ENCODE assay signal across 33 cellular contexts in the genomic region with DNA sequence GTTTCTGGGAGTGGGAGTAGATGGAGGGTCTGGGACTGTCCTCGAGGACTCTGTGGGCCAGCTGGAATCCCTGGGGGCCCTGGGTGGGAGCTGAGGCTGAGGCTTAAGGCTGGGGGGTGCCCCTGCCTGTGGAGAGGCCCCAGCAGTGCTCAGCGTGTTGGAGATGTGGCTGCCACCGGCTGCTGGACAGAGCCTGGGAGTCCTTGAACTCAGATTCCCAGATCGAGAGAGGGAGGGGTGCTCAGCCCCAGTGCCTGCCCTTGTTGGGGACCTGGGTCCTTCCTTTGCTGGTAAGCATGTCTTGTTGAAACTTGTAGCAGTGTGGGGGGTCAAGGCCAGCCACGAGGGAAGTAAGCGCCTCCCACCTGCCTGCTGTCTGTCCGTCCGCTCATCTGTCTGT. TPM values are rescaled to one million over a fixed set of nuclear protein-coding genes. Genes with fewer than 3 reads are reported as not detected.
A peak's percentile ranks its signal among the peaks of the same experiment; 100 is the strongest.
DNase-seq lines count a peak whose midpoint lies in the region; ATAC-seq, FAIRE-seq and TF ChIP-seq lines count a peak whose summit lies in the region.
"Had no signal": no experiment of that assay in that cellular context is flagged by ENCODE, and none has a peak within 500 bp of the region (broad histone marks: within the 10 kb centered on the region; RNA-seq: fewer than 3 reads in every experiment).

No MANE protein-coding gene starts in this region.

- H3K18ac ChIP-seq in H9 (ENCODE audit: insufficient read length, low read depth, low read length) = no peak overlapping the region

- H4K91ac ChIP-seq in H9 (ENCODE audit: insufficient read length, low read depth, low read length) = no peak overlapping the region

- H3K4me3 ChIP-seq in body of pancreas = no peak overlapping the region
- peak overlapping the region in 1 of 2 donors; percentile 20 for H3K4me3 ChIP-seq in mucosa of rectum (ENCODE audit: low read length in 2 of 2)
- H3K4me3 ChIP-seq in skeletal muscle tissue (ENCODE audit: low read length in 3 of 3) = no peak overlapping the region
- H3K4me3 ChIP-seq in stomach = no peak overlapping the region
- H3K4me3 ChIP-seq: left lung, ovary, upper lobe of left lung had no signal

- H3K14ac ChIP-seq in H9 (ENCODE audit: insufficient read depth, low read length) = no peak overlapping the region; the same call in 1 of the 2 replicates

- H3K4me1 ChIP-seq in H9 (ENCODE audit: insufficient read depth, low read length) (no peaks in the 10 kb centered on the region), body of pancreas (peaks cover 100% of the 10 kb centered on the region), mucosa of rectum (ENCODE audit: control insufficient read depth in 2 of 2, insufficient read depth in 2 of 2, low read length in 2 of 2) (peaks cover 91 to 94% of the 10 kb centered on the region in 2 donors), skeletal muscle tissue (ENCODE audit: control insufficient read depth in 3 of 3, insufficient read depth in 3 of 3, low read length in 3 of 3) (peaks cover 98 to 100% (median 100%) of the 10 kb centered on the region in 3 donors), stomach (peaks cover 92 to 100% (median 99%) of the 10 kb centered on the region in 4 donors)

- H2AFZ ChIP-seq in H9 (ENCODE audit: low read length) = no peak overlapping the region

- H2BK12ac ChIP-seq in H9 (ENCODE audit: insufficient read length, low read depth, low read length) = no peak overlapping the region

- H3T11ph ChIP-seq in H9 (ENCODE audit: low read length) = no peak overlapping the region

- H2BK5ac ChIP-seq in H9 (ENCODE audit: insufficient read length, low read length) = no peak overlapping the region

- TF ChIP-seq POLR2A in body of pancreas (IDR thresholded peaks at IDR 0.05) (no peak), GM12891 (IDR thresholded peaks at IDR 0.05; ENCODE audit: low read depth, low read length) (no peak), stomach (IDR thresholded peaks at IDR 0.05) (no peak)

- H3K4me1 Mint-ChIP-seq in H9 = peaks cover 9 to 14% of the 10 kb centered on the region in 2 experiments

- no peak overlapping the region for H2BK20ac ChIP-seq in H9 (ENCODE audit: low read depth, low read length, poor library complexity, severe bottlenecking)

- no peak for TF ChIP-seq CTCF in H9 (conservative IDR thresholded peaks at IDR 0.05)
- no peak for TF ChIP-seq CTCF in body of pancreas (IDR thresholded peaks at IDR 0.05)
- TF ChIP-seq CTCF in stomach (IDR thresholded peaks at IDR 0.05) = no peak
- TF ChIP-seq CTCF in D721Med (IDR thresholded peaks at IDR 0.05; ENCODE audit: insufficient read depth, missing control alignments) = no peak

- no peak for TF ChIP-seq EP300 in stomach (IDR thresholded peaks at IDR 0.05)

- no peaks in the 10 kb centered on the region for H3K27me3 ChIP-seq in H9 (ENCODE audit: insufficient read depth, low read length)
- no peaks in the 10 kb centered on the region for H3K27me3 ChIP-seq in body of pancreas
- H3K27me3 ChIP-seq in mucosa of rectum (ENCODE audit: control insufficient read depth in 2 of 2, insufficient read depth in 2 of 2, low read length in 2 of 2) = no peaks in the 10 kb centered on the region
- no peaks in the 10 kb centered on the region for H3K27me3 ChIP-seq in skeletal muscle tissue (ENCODE audit: control insufficient read depth in 3 of 3, insufficient read depth in 3 of 3, low read length in 3 of 3)
- H3K27me3 ChIP-seq in stomach = no peaks in the 10 kb centered on the region
- H3K27me3 ChIP-seq: left lung, ovary, upper lobe of left lung had no signal

- H3K9me3 ChIP-seq in H9 (ENCODE audit: control insufficient read depth, low read depth, low read length) (no peaks in the 10 kb centered on the region), body of pancreas (no peaks in the 10 kb centered on the region), mucosa of rectum (ENCODE audit: control insufficient read depth in 2 of 2, low read length in 2 of 2) (no peaks in the 10 kb centered on the region), skeletal muscle tissue (ENCODE audit: control insufficient read depth in 3 of 3, low read length in 3 of 3) (no peaks in the 10 kb centered on the region), stomach (no peaks in the 10 kb centered on the region)
- H3K9me3 ChIP-seq: left lung, ovary, upper lobe of left lung had no signal

- H3K27ac Mint-ChIP-seq in H9 = peak overlapping the region; percentile 14 to 83 (median 57); a peak in 2 of 7 replicates
- H3K27ac Mint-ChIP-seq: activated T-helper 2 cell treated with anti-CD3 and anti-CD28 coated beads, Interferon-gamma antibody, Interleukin-2, Interleukin-4, amounts not matched to agents 10 μg/mL and 5 μg/mL and 100 μg/mL, durations not matched to agents 14 hours and 24 hours and 36 hours; B cell; mesothelial cell of epicardium had no signal

- ATAC-seq in body of pancreas = no peak
- ATAC-seq: left lung; naive thymus-derived CD8-positive, alpha-beta T cell had no signal

- H2AK5ac ChIP-seq in H9 (ENCODE audit: insufficient read length, low read length) = no peak overlapping the region

- H3K36me3 Mint-ChIP-seq in H9 (ENCODE audit: insufficient read depth in 1 of 3, low read depth in 3 of 3) = no peaks in the 10 kb centered on the region
- H3K36me3 Mint-ChIP-seq: CD8-positive, alpha-beta memory T cell; mesothelial cell of epicardium; naive thymus-derived CD8-positive, alpha-beta T cell had no signal

- no peaks in the 10 kb centered on the region for H3K23me2 ChIP-seq in H9 (ENCODE audit: insufficient read length, low read depth, low read length, poor library complexity, severe bottlenecking)

- no peak overlapping the region for H3K27ac ChIP-seq in H9 (ENCODE audit: insufficient read length, low read depth, low read length)
- peak overlapping the region in 3 of 4 donors; percentile 17 to 90 (median 70) for H3K27ac ChIP-seq in body of pancreas
- H3K27ac ChIP-seq in mucosa of rectum (ENCODE audit: low read depth in 2 of 2, low read length in 2 of 2) = peak overlapping the region; percentile 87 to 97
- H3K27ac ChIP-seq in skeletal muscle tissue (ENCODE audit: low read depth, low read length) = peak overlapping the region; percentile 37
- no peak overlapping the region for H3K27ac ChIP-seq in stomach
- H3K27ac ChIP-seq: KMS-11, left lung, upper lobe of left lung, VCaP had no signal

- intact Hi-C loops in body of pancreas (cut with DNase I) = no loop called here
- intact Hi-C loops in stomach (cut with DNase I; ENCODE audit: low total_unique reads) = loop anchor here (10.0 kb wide), 2 partner anchors 98 to 162 kb away; no protein-coding TSS in a partner anchor

- no peak overlapping the region for H3K4me2 ChIP-seq in H9 (ENCODE audit: insufficient read depth, insufficient read length, low read length)
- H3K4me2 ChIP-seq: KMS-11 had no signal

- H3K4ac ChIP-seq in H9 (ENCODE audit: low read depth, low read length) = no peak overlapping the region

- H3K79me1 ChIP-seq in H9 (ENCODE audit: insufficient read depth, low read depth, low read length, poor library complexity, severe bottlenecking) = peaks cover under 1% of the 10 kb centered on the region

- no peak overlapping the region for H3K9ac ChIP-seq in H9 (ENCODE audit: extremely low read depth, insufficient read length, low read length)
- peak overlapping the region; percentile 38 to 54 for H3K9ac ChIP-seq in mucosa of rectum (ENCODE audit: low read depth in 1 of 2, low read length in 2 of 2)
- H3K9ac ChIP-seq in skeletal muscle tissue (ENCODE audit: low read depth in 1 of 3, low read length in 3 of 3) = peak overlapping the region; percentile 10 to 81 (median 32)
- H3K9ac ChIP-seq: KMS-11 had no signal

- H3K79me2 ChIP-seq in H9 (ENCODE audit: insufficient read depth, low read length) = peaks cover 5% of the 10 kb centered on the region; the same call in 1 of the 2 replicates

- no peak overlapping the region for H3K4me3 Mint-ChIP-seq in H9
- H3K4me3 Mint-ChIP-seq: B cell; CD8-positive, alpha-beta memory T cell; mesothelial cell of epicardium; naive thymus-derived CD8-positive, alpha-beta T cell had no signal

- no peak overlapping the region for H2BK120ac ChIP-seq in H9 (ENCODE audit: low read depth, low read length, poor library complexity, severe bottlenecking)

- H4K5ac ChIP-seq in H9 (ENCODE audit: insufficient read length, low read depth, low read length) = no peak overlapping the region

- H2BK15ac ChIP-seq in H9 (ENCODE audit: low read depth, low read length) = no peak overlapping the region

- no peak overlapping the region for H3K23ac ChIP-seq in H9 (ENCODE audit: insufficient read length, low read depth, low read length)

- no peaks in the 10 kb centered on the region for H3K9me3 Mint-ChIP-seq in H9
- H3K9me3 Mint-ChIP-seq: activated T-helper 2 cell treated with anti-CD3 and anti-CD28 coated beads, Interferon-gamma antibody, Interleukin-2, Interleukin-4, amounts not matched to agents 10 μg/mL and 5 μg/mL and 100 μg/mL, durations not matched to agents 14 hours and 24 hours and 36 hours; CD8-positive, alpha-beta memory T cell; mesothelial cell of epicardium; naive thymus-derived CD8-positive, alpha-beta T cell had no signal

- WGBS in H9 (ENCODE audit: extremely low coverage, insufficient read length, low lambda C conversion rate) = no CpG with 5 or more reads among the region's 8 CpGs
- 78 to 79% methylated on average over 4 to 8 of the region's 8 CpGs for WGBS in body of pancreas, 2 donors
- 77 to 86% (median 83%) methylated on average over 7 to 8 of the region's 8 CpGs for WGBS in stomach, 5 donors

- no peak overlapping the region for H3K56ac ChIP-seq in H9 (ENCODE audit: insufficient read length, low read depth, low read length)

- no peaks in the 10 kb centered on the region for H4K20me1 ChIP-seq in H9 (ENCODE audit: control insufficient read depth, insufficient read depth, insufficient read length)

- DNase-seq in H9 (no peak), body of pancreas (no peak), GM12891 (ENCODE audit: insufficient read length, low spot score) (no peak), SIG-M5 treated with dmso at 0.1 percent for 504 hours (lab: John Stamatoyannopoulos, UW; ENCODE audit: unreplicated experiment) (no peak), stomach (no peak), D721Med (ENCODE audit: insufficient read length, low spot score) (no peak)
- DNase-seq: ACHN; activated CD4-positive, alpha-beta T cell treated with anti-CD3 and anti-CD28 coated beads for 4 hours; activated naive CD4-positive, alpha-beta T cell treated with anti-CD3 and anti-CD28 coated beads, Interleukin-2, amount 50 U/mL, for 16 hours; amniotic stem cell; CD8-positive, alpha-beta memory T cell; effector CD8-positive, alpha-beta T cell; EL; glutamatergic neuron; islet precursor cell; left lung; MM.1S; naive thymus-derived CD8-positive, alpha-beta T cell; NCI-H2029; NCI-H526 treated with DMSO at 0.1 percent for 48 hours; ovary; SHP77 treated with DMSO at 0.1 percent for 48 hours; stimulated activated CD4-positive, alpha-beta T cell treated with anti-CD3 and anti-CD28 coated beads, Interleukin-12 subunit alpha, Interleukin-12 subunit beta, amount 100 ng/mL, for 4 hours; stimulated activated CD4-positive, alpha-beta T cell treated with anti-CD3 and anti-CD28 coated beads, Interleukin-2, amount 100 ng/mL, for 48 hours had no signal

- H3K27me3 Mint-ChIP-seq in H9 (ENCODE audit: low read depth) = no peaks in the 10 kb centered on the region
- H3K27me3 Mint-ChIP-seq: B cell; naive thymus-derived CD8-positive, alpha-beta T cell had no signal

- no peak overlapping the region for H4K8ac ChIP-seq in H9 (replicated peaks; ENCODE audit: insufficient read length, low read depth, low read length)

- no peak for FAIRE-seq in GM12891 (lab: Jason Lieb, UNC)
- no peak for FAIRE-seq in D721Med (lab: Jason Lieb, UNC)
- FAIRE-seq: H54 had no signal

- H3K36me3 ChIP-seq in body of pancreas (replicated peaks in 1 of 2; ENCODE audit: insufficient read depth in 1 of 2, low read depth in 2 of 2) (no peaks in the 10 kb centered on the region), mucosa of rectum (ENCODE audit: control insufficient read depth in 2 of 2, insufficient read depth in 2 of 2, low read length in 2 of 2) (no peaks in the 10 kb centered on the region), skeletal muscle tissue (ENCODE audit: control insufficient read depth in 3 of 3, insufficient read depth in 3 of 3, low read length in 3 of 3) (no peaks in the 10 kb centered on the region), stomach (no peaks in the 10 kb centered on the region)
- H3K36me3 ChIP-seq: left lung, ovary, upper lobe of left lung had no signal

RNA-seq across cellular contexts. Expression of a gene that starts 10.7 kb away (rescaled TPM):
- total RNA-seq in H9 (2021) = 29.9 and 30.1 TPM in 2 replicates
- 10 to 100 TPM; 31.4 to 41.9 TPM for total RNA-seq in body of pancreas
- 11.5 TPM for total RNA-seq in skeletal muscle tissue
- polyA plus RNA-seq in GM12891 (2012; ENCODE audit: low read depth, missing spikeins) = 28.3 TPM
- 10 to 100 TPM; 14.0 to 68.4 (median 35.9) TPM for total RNA-seq in stomach
- polyA plus RNA-seq in stomach = 10 to 100 TPM; 17.4 to 34.1 (median 24.4) TPM

Comparison
In these comparisons a context has a peak if more than half of its experiments do, and no peak if none do; other contexts are left out.
1. H3K27ac ChIP-seq: peak in body of pancreas (3 of 4), mucosa of rectum (2 of 2) and skeletal muscle tissue (single experiment); none in H9 (single experiment) and stomach (0 of 5).